Comparison of ENCODE assay signal across 26 cellular contexts in genomic region chr20:46484954-46485353, GRCh38.
"Had no signal": no experiment of that assay in that cellular context is flagged by ENCODE, and none has a peak within 500 bp of the region (broad histone marks: within the 10 kb centered on the region; RNA-seq: fewer than 3 reads in every experiment).

No MANE protein-coding gene starts in this region.

- H3K4me1 ChIP-seq: neural progenitor cell, psoas muscle, right lobe of liver, tibial artery, upper lobe of left lung, uterus had no signal

- H3K4me3 Mint-ChIP-seq: endodermal cell; mesothelial cell of epicardium; natural killer cell treated with Interleukin-12 subunit alpha and Interleukin-12 subunit beta and Interleukin-15 and Interleukin-18, amount 100 ng/mL, for 72 hours; neural progenitor cell; stimulated activated effector memory CD8-positive, alpha-beta T cell treated with anti-CD3 and anti-CD28 coated beads, Interleukin-12 subunit alpha, Interleukin-12 subunit beta, amount 100 ng/mL, for 72 hours had no signal

- H3K27ac ChIP-seq: coronary artery, hepatocyte, neural progenitor cell, ovary, psoas muscle, right lobe of liver, suprapubic skin, tibial artery, upper lobe of left lung, uterus had no signal

- H3K4me3 ChIP-seq: coronary artery, hepatocyte, neural progenitor cell, ovary, psoas muscle, right lobe of liver, suprapubic skin, tibial artery, upper lobe of left lung, uterus had no signal

- H3K9me3 Mint-ChIP-seq: mesothelial cell of epicardium; natural killer cell treated with Interleukin-12 subunit alpha and Interleukin-12 subunit beta and Interleukin-15 and Interleukin-18, amount 100 ng/mL, for 72 hours; neural progenitor cell; stimulated activated effector memory CD8-positive, alpha-beta T cell treated with anti-CD3 and anti-CD28 coated beads, Interleukin-12 subunit alpha, Interleukin-12 subunit beta, amount 100 ng/mL, for 72 hours had no signal

- H3K36me3 Mint-ChIP-seq: mesothelial cell of epicardium; natural killer cell treated with Interleukin-12 subunit alpha and Interleukin-12 subunit beta and Interleukin-15 and Interleukin-18, amount 100 ng/mL, for 72 hours; neural progenitor cell; stimulated activated effector memory CD8-positive, alpha-beta T cell treated with anti-CD3 and anti-CD28 coated beads, Interleukin-12 subunit alpha, Interleukin-12 subunit beta, amount 100 ng/mL, for 72 hours had no signal

- H3K27me3 ChIP-seq: hepatocyte, neural progenitor cell, ovary, right lobe of liver, upper lobe of left lung, uterus had no signal

- H2AFZ ChIP-seq: hepatocyte, neural progenitor cell had no signal

- H3K4me2 ChIP-seq: hepatocyte, neural progenitor cell had no signal

- H3K9ac ChIP-seq: neural progenitor cell had no signal

- H3K4me1 Mint-ChIP-seq: neural progenitor cell; stimulated activated effector memory CD8-positive, alpha-beta T cell treated with anti-CD3 and anti-CD28 coated beads, Interleukin-12 subunit alpha, Interleukin-12 subunit beta, amount 100 ng/mL, for 72 hours had no signal

- ATAC-seq: left lobe of liver; natural killer cell treated with Interleukin-12 subunit alpha and Interleukin-12 subunit beta and Interleukin-15 and Interleukin-18, amount 100 ng/mL, for 72 hours; psoas muscle; right lobe of liver; stimulated activated effector memory CD8-positive, alpha-beta T cell treated with anti-CD3 and anti-CD28 coated beads, Interleukin-12 subunit alpha, Interleukin-12 subunit beta, amount 100 ng/mL, for 72 hours; stimulated activated naive CD8-positive, alpha-beta T cell treated with anti-CD3 and anti-CD28 coated beads, Interleukin-15, Interleukin-2, amounts not matched to agents 100 U/mL and 50 U/mL, for 24 hours had no signal

- H3K27ac Mint-ChIP-seq: endodermal cell; mesothelial cell of epicardium; natural killer cell treated with Interleukin-12 subunit alpha and Interleukin-12 subunit beta and Interleukin-15 and Interleukin-18, amount 100 ng/mL, for 72 hours; neural progenitor cell; stimulated activated effector memory CD8-positive, alpha-beta T cell treated with anti-CD3 and anti-CD28 coated beads, Interleukin-12 subunit alpha, Interleukin-12 subunit beta, amount 100 ng/mL, for 72 hours had no signal

- DNase-seq: effector CD4-positive, alpha-beta T cell; endodermal cell; erythroblast; foreskin melanocyte; head of caudate nucleus; islet precursor cell; nucleus accumbens; ovary; psoas muscle; retina; right lobe of liver; stimulated activated CD4-positive, alpha-beta T cell treated with anti-CD3 and anti-CD28 coated beads, Interleukin-4, amount 100 ng/mL, for 1 hour; stimulated activated CD8-positive, alpha-beta memory T cell treated with anti-CD3 and anti-CD28 coated beads, Interleukin-4, amount 100 ng/mL, for 48 hours; stimulated activated naive CD8-positive, alpha-beta T cell treated with anti-CD3 and anti-CD28 coated beads, Interleukin-15, Interleukin-2, amounts not matched to agents 100 U/mL and 50 U/mL, for 24 hours; tibial artery; upper lobe of left lung; uterus had no signal

- H3K36me3 ChIP-seq: neural progenitor cell, ovary, right lobe of liver, suprapubic skin, tibial artery, upper lobe of left lung, uterus had no signal

- H3K79me2 ChIP-seq: hepatocyte had no signal

- H3K9me3 ChIP-seq: ovary, psoas muscle, right lobe of liver, suprapubic skin, tibial artery, upper lobe of left lung, uterus had no signal

- FAIRE-seq: endothelial cell of umbilical vein had no signal
